Comparison of ENCODE assay signal across 8 cellular contexts in genomic region chr5:177891547-177892356, GRCh38.
DNase-seq lines count a peak whose midpoint lies in the region; ATAC-seq, FAIRE-seq and TF ChIP-seq lines count a peak whose summit lies in the region.
"Not testable (repeated sequence)": the region's sequence is repeated elsewhere in the genome, so short reads cannot be mapped to it uniquely, and the experiment has no call there.

No MANE protein-coding gene starts in this region.

- not testable (repeated sequence) for H3K4me1 ChIP-seq in hepatocyte (ENCODE audit: insufficient read depth)

- not testable (repeated sequence) for H3K4me3 Mint-ChIP-seq in activated CD8-positive, alpha-beta T cell treated with anti-CD3 and anti-CD28 coated beads for 36 hours

- not testable (repeated sequence) for H3K9me2 ChIP-seq in hepatocyte (replicated peaks; ENCODE audit: insufficient read depth)

- H3K4me2 ChIP-seq in hepatocyte: not testable (repeated sequence)

- H3K27me3 ChIP-seq in bronchial epithelial cell (ENCODE audit: control insufficient read depth, insufficient read depth, low read length); hepatocyte: not testable (repeated sequence)

- not testable (repeated sequence) for H3K27me3 Mint-ChIP-seq in activated CD8-positive, alpha-beta T cell treated with anti-CD3 and anti-CD28 coated beads for 36 hours

- not testable (repeated sequence) for H3K27ac Mint-ChIP-seq in activated CD8-positive, alpha-beta T cell treated with anti-CD3 and anti-CD28 coated beads for 36 hours

- CTCF ChIA-PET in activated CD8-positive, alpha-beta T cell treated with anti-CD3 and anti-CD28 coated beads for 36 hours (lab: Charles Lee): interaction anchor here (0.6 kb wide), 1 partner anchor 67 kb away, joined by 3 read pairs; no protein-coding TSS in a partner anchor

- TF ChIP-seq CTCF in C4-2B (conservative IDR thresholded peaks at IDR 0.05): peak; percentile 14; the same call in 1 of the 2 replicates
- TF ChIP-seq CTCF in activated CD8-positive, alpha-beta T cell treated with anti-CD3 and anti-CD28 coated beads for 36 hours (IDR thresholded peaks at IDR 0.05): peak; percentile 24
- not testable (repeated sequence) for TF ChIP-seq CTCF in bronchial epithelial cell (IDR thresholded peaks at IDR 0.05; ENCODE audit: insufficient read depth, low read length, severe bottlenecking)
- TF ChIP-seq CTCF in hepatocyte (IDR thresholded peaks at IDR 0.05; ENCODE audit: poor library complexity): peak; percentile 45

- 17% methylated on average over 6 of the region's 11 CpGs for WGBS in hepatocyte (ENCODE audit: low lambda C conversion rate, missing lambda C conversion rate)

- not testable (repeated sequence) for H4K20me1 ChIP-seq in hepatocyte (ENCODE audit: insufficient read depth, poor library complexity, severe bottlenecking)

- DNase-seq in activated CD8-positive, alpha-beta T cell treated with anti-CD3 and anti-CD28 coated beads for 36 hours: peak; percentile 30
- DNase-seq in bronchial epithelial cell (ENCODE audit: low read depth); hepatocyte (ENCODE audit: low spot score); sciatic nerve (ENCODE audit: low spot score): not testable (repeated sequence)

- H3K9me3 Mint-ChIP-seq in activated CD8-positive, alpha-beta T cell treated with anti-CD3 and anti-CD28 coated beads for 36 hours: not testable (repeated sequence)

- not testable (repeated sequence) for H3K36me3 ChIP-seq in bronchial epithelial cell (ENCODE audit: control insufficient read depth, insufficient read depth, low read length); hepatocyte (replicated peaks; ENCODE audit: insufficient read depth, low read depth)

- peak; percentile 99 for FAIRE-seq in bronchial epithelial cell (lab: Jason Lieb, UNC)

- not testable (repeated sequence) for H3K79me2 ChIP-seq in hepatocyte

- intact Hi-C loops in activated CD8-positive, alpha-beta T cell treated with anti-CD3 and anti-CD28 coated beads for 36 hours (cut with micrococcal nuclease); sciatic nerve (cut with DNase I): not testable (repeated sequence)

- POLR2A ChIA-PET in activated CD8-positive, alpha-beta T cell treated with anti-CD3 and anti-CD28 coated beads for 36 hours (lab: Charles Lee): not testable (repeated sequence)

- not testable (repeated sequence) for H2AFZ ChIP-seq in hepatocyte

- H3K4me1 Mint-ChIP-seq in activated CD8-positive, alpha-beta T cell treated with anti-CD3 and anti-CD28 coated beads for 36 hours (ENCODE audit: low read depth): not testable (repeated sequence)

- not testable (repeated sequence) for H3K9me3 ChIP-seq in hepatocyte (ENCODE audit: low read depth)

- ATAC-seq in GM19043 (IDR thresholded peaks at IDR 0.05; ENCODE audit: low read depth, unreplicated experiment): peak; percentile 90
- ATAC-seq in HG02623 (IDR thresholded peaks at IDR 0.05; ENCODE audit: unreplicated experiment): peak; percentile 77
- ATAC-seq in HG03521 (IDR thresholded peaks at IDR 0.05; ENCODE audit: unreplicated experiment): peak; percentile 71
- ATAC-seq in activated CD8-positive, alpha-beta T cell treated with anti-CD3 and anti-CD28 coated beads for 36 hours: peak; percentile 97
- peak; percentile 90 for ATAC-seq in sciatic nerve

- H3K36me3 Mint-ChIP-seq in activated CD8-positive, alpha-beta T cell treated with anti-CD3 and anti-CD28 coated beads for 36 hours (ENCODE audit: low read depth): not testable (repeated sequence)

- not testable (repeated sequence) for H3K27ac ChIP-seq in C4-2B, hepatocyte

- H3K4me3 ChIP-seq in bronchial epithelial cell (ENCODE audit: low read depth, low read length); hepatocyte: not testable (repeated sequence)
